Comparison of ENCODE assay signal across 20 cellular contexts in the genomic region with DNA sequence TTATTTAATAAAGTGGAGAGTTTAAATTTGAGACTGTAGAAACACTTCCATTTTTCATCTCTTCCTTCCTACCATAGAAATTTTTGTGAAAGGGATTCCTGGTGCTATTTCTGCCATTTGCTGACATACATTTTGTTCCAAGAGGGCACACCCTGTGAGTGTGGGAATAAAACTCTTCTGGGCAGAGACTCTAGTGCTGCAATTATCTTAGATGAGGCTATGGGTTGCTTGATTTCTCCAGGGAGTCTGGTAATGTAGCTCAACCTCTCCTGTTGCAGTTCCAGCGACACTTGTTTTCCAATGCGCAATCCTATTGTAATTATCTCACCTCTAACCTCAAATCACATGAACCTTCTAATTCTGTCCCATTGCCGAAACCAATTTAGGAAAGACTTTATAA.
"Had no signal": no experiment of that assay in that cellular context is flagged by ENCODE, and none has a peak within 500 bp of the region (broad histone marks: within the 10 kb centered on the region; RNA-seq: fewer than 3 reads in every experiment).

No MANE protein-coding gene starts in this region.

- H3K9me3 Mint-ChIP-seq: activated CD4-positive, alpha-beta T cell treated with anti-CD3 and anti-CD28 coated beads, Interleukin-2, amount 10 ng/mL, durations not matched to agents 7 days and 5 days; activated CD8-positive, alpha-beta T cell treated with anti-CD3 and anti-CD28 coated beads for 36 hours; activated naive CD4-positive, alpha-beta T cell treated with anti-CD3 and anti-CD28 coated beads, Interleukin-2, amount 50 U/mL, for 24 hours; naive thymus-derived CD8-positive, alpha-beta T cell; neural progenitor cell; stimulated activated memory B cell treated with anti-CD40 and anti-IgM and Interleukin-4, amounts not matched to agents 10 μg/mL and 1 μg/mL and 100 μg/mL, for 72 hours had no signal

- H3K27me3 Mint-ChIP-seq: activated CD4-positive, alpha-beta T cell treated with anti-CD3 and anti-CD28 coated beads, Interleukin-2, amount 10 ng/mL, durations not matched to agents 7 days and 5 days; activated CD8-positive, alpha-beta memory T cell treated with anti-CD3 and anti-CD28 coated beads, Interleukin-2, amount 10 ng/mL, durations not matched to agents 7 days and 5 days; activated CD8-positive, alpha-beta T cell treated with anti-CD3 and anti-CD28 coated beads for 36 hours; activated naive CD4-positive, alpha-beta T cell treated with anti-CD3 and anti-CD28 coated beads, Interleukin-2, amount 50 U/mL, for 24 hours; effector memory CD8-positive, alpha-beta T cell; stimulated activated memory B cell treated with anti-CD40 and anti-IgM and Interleukin-4, amounts not matched to agents 10 μg/mL and 1 μg/mL and 100 μg/mL, for 72 hours had no signal

- H3K36me3 Mint-ChIP-seq: activated CD8-positive, alpha-beta memory T cell treated with anti-CD3 and anti-CD28 coated beads, Interleukin-2, amount 10 ng/mL, durations not matched to agents 7 days and 5 days; activated naive CD4-positive, alpha-beta T cell treated with anti-CD3 and anti-CD28 coated beads, Interleukin-2, amount 50 U/mL, for 24 hours; naive thymus-derived CD8-positive, alpha-beta T cell; neural progenitor cell; stimulated activated memory B cell treated with anti-CD40 and anti-IgM and Interleukin-4, amounts not matched to agents 10 μg/mL and 1 μg/mL and 100 μg/mL, for 72 hours had no signal

- H3K4me1 Mint-ChIP-seq: activated CD4-positive, alpha-beta T cell treated with anti-CD3 and anti-CD28 coated beads, Interleukin-2, amount 10 ng/mL, durations not matched to agents 7 days and 5 days; activated CD8-positive, alpha-beta memory T cell treated with anti-CD3 and anti-CD28 coated beads, Interleukin-2, amount 10 ng/mL, durations not matched to agents 7 days and 5 days; activated naive CD4-positive, alpha-beta T cell treated with anti-CD3 and anti-CD28 coated beads, Interleukin-2, amount 50 U/mL, for 24 hours; naive thymus-derived CD8-positive, alpha-beta T cell; neural progenitor cell; stimulated activated memory B cell treated with anti-CD40 and anti-IgM and Interleukin-4, amounts not matched to agents 10 μg/mL and 1 μg/mL and 100 μg/mL, for 72 hours had no signal

- ATAC-seq: activated CD8-positive, alpha-beta memory T cell treated with anti-CD3 and anti-CD28 coated beads, Interleukin-2, amount 10 ng/mL, durations not matched to agents 7 days and 5 days; activated CD8-positive, alpha-beta T cell treated with anti-CD3 and anti-CD28 coated beads for 36 hours; effector memory CD8-positive, alpha-beta T cell; naive thymus-derived CD8-positive, alpha-beta T cell; stimulated activated memory B cell treated with anti-CD40 and anti-IgM and Interleukin-4, amounts not matched to agents 10 μg/mL and 1 μg/mL and 100 μg/mL, for 72 hours had no signal

- H3K27ac Mint-ChIP-seq: activated CD4-positive, alpha-beta T cell treated with anti-CD3 and anti-CD28 coated beads, Interleukin-2, amount 10 ng/mL, durations not matched to agents 7 days and 5 days; activated CD8-positive, alpha-beta memory T cell treated with anti-CD3 and anti-CD28 coated beads, Interleukin-2, amount 10 ng/mL, durations not matched to agents 7 days and 5 days; activated CD8-positive, alpha-beta T cell treated with anti-CD3 and anti-CD28 coated beads for 36 hours; activated naive CD4-positive, alpha-beta T cell treated with anti-CD3 and anti-CD28 coated beads, Interleukin-2, amount 50 U/mL, for 24 hours; effector memory CD8-positive, alpha-beta T cell; naive thymus-derived CD8-positive, alpha-beta T cell; neural progenitor cell; stimulated activated memory B cell treated with anti-CD40 and anti-IgM and Interleukin-4, amounts not matched to agents 10 μg/mL and 1 μg/mL and 100 μg/mL, for 72 hours had no signal

- DNase-seq: activated CD4-positive, alpha-beta T cell treated with anti-CD3 and anti-CD28 coated beads, Interleukin-2, amount 10 ng/mL, durations not matched to agents 7 days and 5 days; activated CD4-positive, CD25-positive, alpha-beta regulatory T cell treated with anti-CD3 and anti-CD28 coated beads, Interleukin-2, amount 50 U/mL, for 72 hours; activated CD8-positive, alpha-beta memory T cell treated with anti-CD3 and anti-CD28 coated beads, Interleukin-2, amount 10 ng/mL, durations not matched to agents 7 days and 5 days; activated CD8-positive, alpha-beta T cell treated with anti-CD3 and anti-CD28 coated beads for 36 hours; activated effector memory CD4-positive, alpha-beta T cell treated with anti-CD3 and anti-CD28 coated beads, Interleukin-2, amount 50 U/mL, for 16 hours; activated T-cell treated with anti-CD3 and anti-CD28 coated beads for 4 hours; adrenal gland; brain microvascular endothelial cell; central memory CD4-positive, alpha-beta T cell; dorsolateral prefrontal cortex; effector memory CD8-positive, alpha-beta T cell; naive thymus-derived CD8-positive, alpha-beta T cell; posterior cingulate gyrus; sigmoid colon; stimulated activated CD4-positive, alpha-beta T cell treated with anti-CD3 and anti-CD28 coated beads, Interleukin-15, amount 100 ng/mL, for 24 hours; stomach; transverse colon had no signal

- H3K4me3 Mint-ChIP-seq: activated CD4-positive, alpha-beta T cell treated with anti-CD3 and anti-CD28 coated beads, Interleukin-2, amount 10 ng/mL, durations not matched to agents 7 days and 5 days; activated CD8-positive, alpha-beta memory T cell treated with anti-CD3 and anti-CD28 coated beads, Interleukin-2, amount 10 ng/mL, durations not matched to agents 7 days and 5 days; activated CD8-positive, alpha-beta T cell treated with anti-CD3 and anti-CD28 coated beads for 36 hours; activated naive CD4-positive, alpha-beta T cell treated with anti-CD3 and anti-CD28 coated beads, Interleukin-2, amount 50 U/mL, for 24 hours; effector memory CD8-positive, alpha-beta T cell; naive thymus-derived CD8-positive, alpha-beta T cell; neural progenitor cell; stimulated activated memory B cell treated with anti-CD40 and anti-IgM and Interleukin-4, amounts not matched to agents 10 μg/mL and 1 μg/mL and 100 μg/mL, for 72 hours had no signal
